ENCODE assay signal across 1 cellular context in the genomic region with DNA sequence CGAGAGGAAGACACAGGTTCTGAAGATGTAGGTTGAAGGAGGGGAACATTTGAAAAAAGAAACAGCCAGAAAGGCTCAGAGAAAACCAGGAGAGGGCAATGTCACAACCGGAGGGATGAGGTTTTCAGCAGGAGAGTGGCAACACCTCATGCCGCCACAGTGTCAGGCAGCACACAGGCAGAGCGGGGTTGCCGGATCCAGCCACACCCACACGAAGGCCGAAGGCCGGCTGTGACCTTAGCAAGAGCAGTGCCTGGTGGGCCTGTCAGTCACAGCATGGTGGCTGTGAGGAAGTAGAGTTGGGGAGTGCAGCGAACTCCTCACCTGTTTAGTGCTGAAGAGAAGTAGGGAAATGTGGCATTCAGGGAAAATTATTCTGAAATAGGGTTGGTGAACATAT.
TF ChIP-seq lines count a peak whose summit lies in the region.

No MANE protein-coding gene starts in this region.

TF ChIP-seq in GM23338, 12 proteins besides CTCF, POLR2A, EP300 and RAD21 (continued from another document):
- TF ChIP-seq ZNF114 (CRISPR knock-in tag; IDR thresholded peaks at IDR 0.05) (no peak), EZH2phosphoT487 (IDR thresholded peaks at IDR 0.05; ENCODE audit: unreplicated experiment) (no peak)
